ENCODE assay signal across 17 cellular contexts in the genomic region with DNA sequence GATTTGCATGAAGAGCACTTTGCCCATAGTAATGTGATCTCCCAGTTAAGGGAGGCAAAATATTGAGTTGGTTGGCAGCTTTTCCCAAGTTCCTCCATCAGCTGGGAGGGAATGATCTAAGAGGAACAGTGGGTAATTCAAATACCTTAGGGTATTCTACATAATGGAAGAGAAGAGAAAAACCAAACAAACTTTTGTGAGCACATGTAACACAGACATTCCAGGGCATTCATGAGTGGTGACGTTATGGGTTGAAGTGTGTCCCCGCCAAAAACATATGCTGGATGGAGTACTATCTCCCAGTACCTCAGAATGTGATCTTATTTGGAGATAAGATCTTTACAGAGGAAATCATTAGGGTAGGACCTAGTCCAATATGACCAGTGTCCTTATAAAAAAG.
DNase-seq lines count a peak whose midpoint lies in the region; ATAC-seq, FAIRE-seq and TF ChIP-seq lines count a peak whose summit lies in the region.
"Had no signal": no experiment of that assay in that cellular context is flagged by ENCODE, and none has a peak within 500 bp of the region (broad histone marks: within the 10 kb centered on the region; RNA-seq: fewer than 3 reads in every experiment).

No MANE protein-coding gene starts in this region.

- H4K20me1 ChIP-seq in OCI-LY1 (ENCODE audit: insufficient read depth, low read length), result no peaks in the 10 kb centered on the region

- TF ChIP-seq POLR2A in GM12892 (IDR thresholded peaks at IDR 0.05; ENCODE audit: low read depth, low read length), result no peak

- CTCF ChIA-PET in CD4-positive, alpha-beta memory T cell (lab: Charles Lee; ENCODE audit: partially characterized antibody), result no interaction called here

- peak overlapping the region; percentile 32; the same call in 1 of the 2 replicates for H3K9ac ChIP-seq in OCI-LY1 (ENCODE audit: low read length)

- no peaks in the 10 kb centered on the region for H3K27me3 ChIP-seq in OCI-LY1 (ENCODE audit: insufficient read depth, low read length)
- H3K27me3 ChIP-seq in CD4-positive, alpha-beta memory T cell (ENCODE audit: insufficient read depth, low read length), result no peaks in the 10 kb centered on the region
- H3K27me3 ChIP-seq: breast epithelium had no signal

- POLR2A ChIA-PET in CD4-positive, alpha-beta memory T cell (lab: Charles Lee; ENCODE audit: partially characterized antibody), result no interaction called here

- no peaks in the 10 kb centered on the region for H3K36me3 Mint-ChIP-seq in CD4-positive, alpha-beta memory T cell

- no peaks in the 10 kb centered on the region; the same call in 1 of the 2 replicates for H3K36me3 ChIP-seq in OCI-LY1 (ENCODE audit: insufficient read depth, low read length)
- H3K36me3 ChIP-seq in CD4-positive, alpha-beta memory T cell (ENCODE audit: insufficient read depth, low read length), result no peaks in the 10 kb centered on the region
- H3K36me3 ChIP-seq: breast epithelium had no signal

- peaks cover 66% of the 10 kb centered on the region for H3K4me1 ChIP-seq in OCI-LY1 (ENCODE audit: insufficient read depth, low read length, severe bottlenecking)
- H3K4me1 ChIP-seq in CD4-positive, alpha-beta memory T cell (ENCODE audit: insufficient read depth, low read length), result no peaks in the 10 kb centered on the region

- no peak overlapping the region for H3K4me3 Mint-ChIP-seq in CD4-positive, alpha-beta memory T cell
- H3K4me3 Mint-ChIP-seq: GM23338 had no signal

- H3K27ac Mint-ChIP-seq in CD4-positive, alpha-beta memory T cell, result no peak overlapping the region
- H3K27ac Mint-ChIP-seq: GM23338 had no signal

- peak overlapping the region; percentile 96 for H3K27ac ChIP-seq in OCI-LY1 (ENCODE audit: low read depth, low read length, poor library complexity, severe bottlenecking)
- no peak overlapping the region for H3K27ac ChIP-seq in CD4-positive, alpha-beta memory T cell (ENCODE audit: low read depth, low read length)
- H3K27ac ChIP-seq: breast epithelium had no signal

- H3K4me2 ChIP-seq in OCI-LY1 (ENCODE audit: low read length), result no peak overlapping the region; the same call in 1 of the 2 replicates
- H3K4me2 ChIP-seq: GM23338 had no signal

- no peaks in the 10 kb centered on the region for H3K79me2 ChIP-seq in OCI-LY1 (ENCODE audit: insufficient read depth, low read length)

- peaks cover 7% of the 10 kb centered on the region for H3K9me3 ChIP-seq in OCI-LY1 (ENCODE audit: low read length)
- no peaks in the 10 kb centered on the region for H3K9me3 ChIP-seq in CD4-positive, alpha-beta memory T cell (ENCODE audit: control insufficient read depth in 1 of 2, low read length in 2 of 2)
- H3K9me3 ChIP-seq: mucosa of descending colon had no signal

- H3K4me1 Mint-ChIP-seq in CD4-positive, alpha-beta memory T cell, result peaks cover 0 to 5% (median 0%) of the 10 kb centered on the region in 4 donors

- H2AFZ ChIP-seq in OCI-LY1 (ENCODE audit: low read length), result no peak overlapping the region
- H2AFZ ChIP-seq: GM23338 had no signal

- H3F3A ChIP-seq in OCI-LY1 (ENCODE audit: insufficient read depth, low read length), result no peaks in the 10 kb centered on the region

- no peak overlapping the region for H3K4me3 ChIP-seq in OCI-LY1 (ENCODE audit: low read depth, low read length, poor library complexity, severe bottlenecking)
- no peak overlapping the region for H3K4me3 ChIP-seq in CD4-positive, alpha-beta memory T cell (ENCODE audit: low read length in 2 of 2)
- H3K4me3 ChIP-seq: breast epithelium, GM23338, mucosa of descending colon had no signal

- DNase-seq in GM12892 (ENCODE audit: insufficient read length), result no peak
- DNase-seq in fibroblast of peridontal ligament (ENCODE audit: extremely low read depth), result peak; percentile 72
- peak; percentile 44 for DNase-seq in stromal cell of bone marrow (ENCODE audit: low read depth)
- no peak for DNase-seq in OCI-M1 (lab: John Stamatoyannopoulos, UW)
- no peak for DNase-seq in CD4-positive, alpha-beta memory T cell
- DNase-seq: activated gamma-delta T cell treated with Interleukin-2 at 50 U/mL for 16 hours, GF-D8, glutamatergic neuron, NCI-H1048, NCI-H446 had no signal

- FAIRE-seq in GM12892 (lab: Jason Lieb, UNC), result peak; percentile 53
- FAIRE-seq: islet of Langerhans had no signal

- intact Hi-C loops in CD4-positive, alpha-beta memory T cell (cut with micrococcal nuclease), result no loop called here

- no peak for ATAC-seq in GM21515 (IDR thresholded peaks at IDR 0.05; ENCODE audit: unreplicated experiment)
- ATAC-seq: SK-N-SH treated with all-trans-retinoic acid at 6 μM for 48 hours had no signal

- no peaks in the 10 kb centered on the region for H3K27me3 Mint-ChIP-seq in CD4-positive, alpha-beta memory T cell

- H3K9me3 Mint-ChIP-seq in CD4-positive, alpha-beta memory T cell, result peaks cover 0 to 8% (median 3%) of the 10 kb centered on the region in 8 donors

- TF ChIP-seq CTCF in OCI-LY1 (IDR thresholded peaks at IDR 0.05; ENCODE audit: low read length), result no peak

- no peaks in the 10 kb centered on the region for H3K9me2 ChIP-seq in OCI-LY1 (ENCODE audit: low read depth, low read length)

Comparison
In these comparisons a context has a peak if more than half of its experiments do, and no peak if none do; other contexts are left out.
1. DNase-seq: peak in fibroblast of peridontal ligament (single experiment) and stromal cell of bone marrow (single experiment); none in GM12892 (single experiment), OCI-M1 (single experiment) and CD4-positive, alpha-beta memory T cell (0 of 5).